1 cellular context compared by ENCODE assay signal in genomic region chr10:103479135-103479534, GRCh38.
TF ChIP-seq lines count a peak whose summit lies in the region.

A gene with protein sequence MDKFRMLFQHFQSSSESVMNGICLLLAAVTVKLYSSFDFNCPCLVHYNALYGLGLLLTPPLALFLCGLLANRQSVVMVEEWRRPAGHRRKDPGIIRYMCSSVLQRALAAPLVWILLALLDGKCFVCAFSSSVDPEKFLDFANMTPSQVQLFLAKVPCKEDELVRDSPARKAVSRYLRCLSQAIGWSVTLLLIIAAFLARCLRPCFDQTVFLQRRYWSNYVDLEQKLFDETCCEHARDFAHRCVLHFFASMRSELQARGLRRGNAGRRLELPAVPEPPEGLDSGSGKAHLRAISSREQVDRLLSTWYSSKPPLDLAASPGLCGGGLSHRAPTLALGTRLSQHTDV (minus strand): TSS chr10:103479240. CDS start chr10:103479032, 208 bp downstream.

TF ChIP-seq in HCT116, 20 proteins besides CTCF, POLR2A, EP300 and RAD21 (continued from another document):
- TF ChIP-seq, protein P1, sequence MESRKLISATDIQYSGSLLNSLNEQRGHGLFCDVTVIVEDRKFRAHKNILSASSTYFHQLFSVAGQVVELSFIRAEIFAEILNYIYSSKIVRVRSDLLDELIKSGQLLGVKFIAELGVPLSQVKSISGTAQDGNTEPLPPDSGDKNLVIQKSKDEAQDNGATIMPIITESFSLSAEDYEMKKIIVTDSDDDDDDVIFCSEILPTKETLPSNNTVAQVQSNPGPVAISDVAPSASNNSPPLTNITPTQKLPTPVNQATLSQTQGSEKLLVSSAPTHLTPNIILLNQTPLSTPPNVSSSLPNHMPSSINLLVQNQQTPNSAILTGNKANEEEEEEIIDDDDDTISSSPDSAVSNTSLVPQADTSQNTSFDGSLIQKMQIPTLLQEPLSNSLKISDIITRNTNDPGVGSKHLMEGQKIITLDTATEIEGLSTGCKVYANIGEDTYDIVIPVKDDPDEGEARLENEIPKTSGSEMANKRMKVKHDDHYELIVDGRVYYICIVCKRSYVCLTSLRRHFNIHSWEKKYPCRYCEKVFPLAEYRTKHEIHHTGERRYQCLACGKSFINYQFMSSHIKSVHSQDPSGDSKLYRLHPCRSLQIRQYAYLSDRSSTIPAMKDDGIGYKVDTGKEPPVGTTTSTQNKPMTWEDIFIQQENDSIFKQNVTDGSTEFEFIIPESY (IDR thresholded peaks at IDR 0.05; ENCODE audit: extremely low read depth, insufficient replicate concordance, low read length) = no peak
